In the genomic region with DNA sequence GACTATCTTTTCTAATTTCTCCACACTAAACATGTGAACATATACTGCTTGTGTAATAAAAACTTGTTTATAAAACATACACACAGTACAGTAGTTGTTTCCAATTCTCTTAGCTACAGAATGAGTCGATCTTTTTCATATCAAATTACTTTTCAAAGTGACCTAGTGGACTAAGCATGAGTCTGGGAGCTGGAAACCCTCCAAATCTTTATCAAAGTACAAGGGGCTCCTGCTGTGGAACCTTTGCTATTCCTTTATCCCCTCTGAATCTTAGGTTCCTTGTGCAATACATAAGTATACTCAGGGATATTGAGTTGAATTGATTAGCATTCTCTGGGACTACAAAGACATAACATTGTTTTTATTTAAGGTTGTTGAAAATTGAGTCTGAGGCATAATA, we compare ENCODE assay signal across 15 cellular contexts.
"Had no signal": no experiment of that assay in that cellular context is flagged by ENCODE, and none has a peak within 500 bp of the region (broad histone marks: within the 10 kb centered on the region; RNA-seq: fewer than 3 reads in every experiment).

No MANE protein-coding gene starts in this region.

- ATAC-seq: activated T-cell treated with anti-CD3 and anti-CD28 coated beads, Interleukin-2, amount 50 U/mL, for 4 hours; stimulated activated naive CD8-positive, alpha-beta T cell treated with anti-CD3 and anti-CD28 coated beads, Interleukin-15, Interleukin-2, amounts not matched to agents 100 U/mL and 50 U/mL, for 24 hours had no signal

- H3K9me3 ChIP-seq: ovary, thoracic aorta, uterus had no signal

- H3K36me3 ChIP-seq: ovary, sigmoid colon, thoracic aorta, uterus had no signal

- H3K4me1 ChIP-seq: sigmoid colon, uterus had no signal

- H3K4me3 ChIP-seq: ovary, sigmoid colon, thoracic aorta, uterus had no signal

- H3K27me3 ChIP-seq: ovary, sigmoid colon, uterus had no signal

- H3K27ac ChIP-seq: epithelial cell of prostate, ovary, sigmoid colon, thoracic aorta, uterus had no signal

- DNase-seq: activated CD4-positive, alpha-beta memory T cell treated with anti-CD3 and anti-CD28 coated beads for 36 hours; activated CD4-positive, alpha-beta T cell treated with anti-CD3 and anti-CD28 coated beads for 1 hour; activated effector memory CD4-positive, alpha-beta T cell treated with anti-CD3 and anti-CD28 coated beads, Interleukin-2, amount 50 U/mL, for 16 hours; activated T-cell treated with anti-CD3 and anti-CD28 coated beads, Interleukin-2, amount 50 U/mL, for 4 hours; aorta; effector memory CD4-positive, alpha-beta T cell; hypothalamus; ovary; sigmoid colon; stimulated activated CD4-positive, alpha-beta T cell treated with anti-CD3 and anti-CD28 coated beads, Interleukin-4, amount 100 ng/mL, for 1 hour; stimulated activated CD8-positive, alpha-beta memory T cell treated with anti-CD3 and anti-CD28 coated beads, Interleukin-4, amount 100 ng/mL, for 48 hours; stimulated activated naive CD8-positive, alpha-beta T cell treated with anti-CD3 and anti-CD28 coated beads, Interleukin-15, Interleukin-2, amounts not matched to agents 100 U/mL and 50 U/mL, for 24 hours; uterus had no signal
